8 cellular contexts compared by ENCODE assay signal in genomic region chr20:33489495-33490022, GRCh38. TPM values are rescaled to one million over a fixed set of nuclear protein-coding genes. Genes with fewer than 3 reads are reported as not detected.
DNase-seq lines count a peak whose midpoint lies in the region; ATAC-seq, FAIRE-seq and TF ChIP-seq lines count a peak whose summit lies in the region.

No MANE protein-coding gene starts in this region.

- no peak overlapping the region for H3K14ac ChIP-seq in H1 (ENCODE audit: insufficient read length)
- no peak overlapping the region for H3K14ac ChIP-seq in mesenchymal stem cell (ENCODE audit: low read length in 2 of 2)

- peak overlapping the region; percentile 16 for H2AFZ ChIP-seq in H1 (ENCODE audit: low read length)
- H2AFZ ChIP-seq in mesenchymal stem cell (ENCODE audit: low read depth, low read length), result peak overlapping the region; percentile 82

- ATAC-seq in GM21360 (IDR thresholded peaks at IDR 0.05; ENCODE audit: unreplicated experiment), result peak; percentile 89

- H2BK120ac ChIP-seq in H1 (replicated peaks; ENCODE audit: low read depth, low read length) (peak overlapping the region; percentile 22), mesenchymal stem cell (ENCODE audit: low read depth, low read length) (no peak overlapping the region)

- H4K5ac ChIP-seq in H1 (ENCODE audit: insufficient read length, low read depth, low read length), result peak overlapping the region; percentile 88

- H3K18ac ChIP-seq in H1 (ENCODE audit: extremely low read depth, low read length) (no peak overlapping the region; the same call in 1 of the 2 replicates), mesenchymal stem cell (ENCODE audit: low read depth in 1 of 2, low read length in 2 of 2) (peak overlapping the region; percentile 91 to 94)

- H3K4me3 ChIP-seq in H1 (ENCODE audit: extremely low read depth in 1 of 4, insufficient read depth in 2 of 4, low read depth in 3 of 4, low read length in 4 of 4) (peak overlapping the region; percentile 48 to 72 (median 58); a peak in 7 of 8 replicates), mesenchymal stem cell (ENCODE audit: insufficient read depth in 1 of 2, low read depth in 1 of 2, low read length in 2 of 2) (peak overlapping the region; percentile 58 to 83)

- peaks cover 3 to 7% of the 10 kb centered on the region in 2 experiments for H4K20me1 ChIP-seq in H1 (replicated peaks in 1 of 2; ENCODE audit: control insufficient read depth in 1 of 2, insufficient read depth in 2 of 2, low read length in 2 of 2)

- H3K27ac ChIP-seq in H1 (ENCODE audit: low read depth, low read length) (peak overlapping the region; percentile 81; the same call in 1 of the 2 replicates), mesenchymal stem cell (ENCODE audit: low read length, poor library complexity, severe bottlenecking) (peak overlapping the region; percentile 79)

- WGBS in H1 (ENCODE audit: extremely low coverage in 1 of 2, insufficient coverage in 1 of 2, insufficient read length in 1 of 2, insufficient replicate concordance in 2 of 2, low coverage in 1 of 2, low lambda C conversion rate in 2 of 2, missing lambda C conversion rate in 1 of 2), 2 experiments, result 6% methylated on average over 30 of the region's 36 CpGs; no CpG with 5 or more reads in 1 of the 2 experiments
- WGBS in mesenchymal stem cell, result 15% methylated on average over 26 of the region's 36 CpGs

- no peak overlapping the region for H2BK20ac ChIP-seq in H1 (ENCODE audit: low read length)

- H3K9me3 ChIP-seq in H1 (ENCODE audit: insufficient read depth in 2 of 2, low read depth in 1 of 2, low read length in 1 of 2) (no peaks in the 10 kb centered on the region), mesenchymal stem cell (ENCODE audit: control insufficient read depth, low read length) (no peaks in the 10 kb centered on the region)

- H2BK5ac ChIP-seq in H1 (ENCODE audit: low read depth, low read length) (peak overlapping the region; percentile 88), mesenchymal stem cell (ENCODE audit: low read depth, low read length, poor library complexity, severe bottlenecking) (peak overlapping the region; percentile 51)

- H2BK15ac ChIP-seq in H1 (ENCODE audit: low read length), result no peak overlapping the region
- H2BK15ac ChIP-seq in mesenchymal stem cell (ENCODE audit: low read depth, poor library complexity, severe bottlenecking), result no peak overlapping the region

- H2AK5ac ChIP-seq in H1 (ENCODE audit: low read depth, low read length) (no peak overlapping the region), mesenchymal stem cell (ENCODE audit: low read length, severe bottlenecking) (no peak overlapping the region)

- H3K4me1 ChIP-seq in H1 (replicated peaks in 1 of 4; ENCODE audit: control insufficient read depth in 3 of 4, insufficient read depth in 4 of 4, low read length in 3 of 4) (no peaks in the 10 kb centered on the region; a peak in 1 of 7 replicates), mesenchymal stem cell (ENCODE audit: control insufficient read depth, insufficient read depth, low read depth, low read length) (peaks cover 1% of the 10 kb centered on the region)

- no peak for TF ChIP-seq CTCF in H1 (IDR thresholded peaks at IDR 0.05; ENCODE audit: control extremely low read depth in 1 of 3, insufficient read depth in 1 of 3, low read depth in 1 of 3, low read length in 3 of 3)

- H3K36me3 ChIP-seq in H1 (ENCODE audit: control insufficient read depth in 2 of 4, insufficient read depth in 4 of 4, low read length in 3 of 4), result no peaks in the 10 kb centered on the region
- no peaks in the 10 kb centered on the region for H3K36me3 ChIP-seq in mesenchymal stem cell (ENCODE audit: control insufficient read depth in 1 of 2, insufficient read depth in 2 of 2, low read depth in 1 of 2, low read length in 2 of 2)

- CTCF ChIA-PET in H1 (lab: Charles Lee; ENCODE audit: partially characterized antibody), result interaction anchor here (1.5 to 1.6 kb wide), 2 partner anchors 11 to 24 kb away, joined by 4 read pairs; no protein-coding TSS in a partner anchor

- DNase-seq in COLO829 (ENCODE audit: low spot score) (peak; percentile 99), HT-29 (ENCODE audit: low spot score) (peak; percentile 100), H1 (ENCODE audit: low read depth in 1 of 2, low spot score in 2 of 2) (peak; percentile 77 to 98), mesenchymal stem cell (peak; percentile 97)
- DNase-seq in NK-92 treated with Interleukin-12 subunit alpha and Interleukin-12 subunit beta, amount 100 ng/mL, for 24 hours (lab: John Stamatoyannopoulos, UW), result peak; percentile 97
- peak; percentile 96 to 98 (median 96) for DNase-seq in activated CD8-positive, alpha-beta memory T cell treated with anti-CD3 and anti-CD28 coated beads for 48 hours (ENCODE audit: low read depth in 2 of 3, low spot score in 2 of 3)
- DNase-seq in stimulated activated CD8-positive, alpha-beta memory T cell treated with anti-CD3 and anti-CD28 coated beads, Interleukin-12 subunit alpha, Interleukin-12 subunit beta, amount 100 ng/mL, for 24 hours (ENCODE audit: extremely low read depth), result peak; percentile 95

- no peak overlapping the region for H4K91ac ChIP-seq in H1 (replicated peaks; ENCODE audit: insufficient read length, low read length)
- peak overlapping the region; percentile 68 for H4K91ac ChIP-seq in mesenchymal stem cell (ENCODE audit: low read length)

- no peak for TF ChIP-seq EP300 in H1 (IDR thresholded peaks at IDR 0.05; ENCODE audit: borderline replicate concordance in 1 of 2, low read depth in 2 of 2, low read length in 2 of 2)

- H4K8ac ChIP-seq in H1 (ENCODE audit: extremely low read depth, insufficient read depth, low read length) (peak overlapping the region; percentile 22; the same call in 1 of the 2 replicates), mesenchymal stem cell (ENCODE audit: low read length) (peak overlapping the region; percentile 52)

- H3K9ac ChIP-seq in H1 (replicated peaks in 1 of 4; ENCODE audit: extremely low read depth in 1 of 4, low read depth in 3 of 4, low read length in 3 of 4) (peak overlapping the region in 3 of 4 experiments; percentile 65 to 71 (median 66); a peak in 5 of 7 replicates), mesenchymal stem cell (ENCODE audit: low read length) (peak overlapping the region; percentile 98)

- H3K4ac ChIP-seq in H1 (replicated peaks; ENCODE audit: insufficient read length, low read depth, low read length) (no peak overlapping the region), mesenchymal stem cell (ENCODE audit: low read depth in 1 of 2, low read length in 2 of 2) (peak overlapping the region in 1 of 2 experiments; percentile 94)

- peaks cover 0 to 9% of the 10 kb centered on the region in 2 experiments; a peak in 2 of 4 replicates for H3K79me2 ChIP-seq in H1 (ENCODE audit: control insufficient read depth in 1 of 2, insufficient read depth in 2 of 2, low read length in 2 of 2)

- no peak for FAIRE-seq in H1 (lab: Jason Lieb, UNC)

- H3K4me2 ChIP-seq in H1 (ENCODE audit: insufficient read depth in 1 of 2, low read depth in 2 of 2, low read length in 2 of 2) (peak overlapping the region; percentile 50 to 77), mesenchymal stem cell (ENCODE audit: low read length, poor library complexity, severe bottlenecking) (peak overlapping the region; percentile 88)

- H3K79me1 ChIP-seq in H1 (ENCODE audit: low read depth, low read length) (no peaks in the 10 kb centered on the region; the same call in 1 of the 2 replicates), mesenchymal stem cell (replicated peaks; ENCODE audit: low read length, poor library complexity, severe bottlenecking) (peaks cover 16% of the 10 kb centered on the region)

- H2BK12ac ChIP-seq in H1 (ENCODE audit: low read depth, low read length) (no peak overlapping the region), mesenchymal stem cell (ENCODE audit: low read length in 2 of 2) (no peak overlapping the region)

- TF ChIP-seq RAD21 in H1 (IDR thresholded peaks at IDR 0.05 in 1 of 2, conservative IDR thresholded peaks at IDR 0.05 in 1 of 2; ENCODE audit: low read depth in 2 of 2, low read length in 2 of 2), result no peak

- H3K56ac ChIP-seq in H1 (replicated peaks; ENCODE audit: insufficient read length, low read depth, low read length), result no peak overlapping the region

- peaks cover 4% of the 10 kb centered on the region; the same call in 1 of the 2 replicates for H3K23me2 ChIP-seq in H1 (ENCODE audit: low read depth, low read length)

- POLR2A ChIA-PET in H1 (lab: Charles Lee; ENCODE audit: partially characterized antibody), result interaction anchor here (0.7 to 2.4 kb wide), 5 partner anchors 12 to 118 kb away, joined by 3 to 7 read pairs (median 3); partner anchors contain the start of gene SNTA1

- H3K27me3 ChIP-seq in H1 (replicated peaks in 1 of 4; ENCODE audit: control insufficient read depth in 3 of 4, extremely low read depth in 1 of 4, insufficient read depth in 3 of 4, low read length in 3 of 4) (no peaks in the 10 kb centered on the region), mesenchymal stem cell (ENCODE audit: control insufficient read depth in 1 of 2, insufficient read depth in 1 of 2, low read length in 2 of 2) (no peaks in the 10 kb centered on the region)

- no peak overlapping the region for H3K23ac ChIP-seq in H1 (ENCODE audit: insufficient read length)
- no peak overlapping the region for H3K23ac ChIP-seq in mesenchymal stem cell (ENCODE audit: low read length in 2 of 2)

- peak in 1 of 2 experiments; percentile 73; a peak in 2 of 3 replicates for TF ChIP-seq POLR2A in H1 (IDR thresholded peaks at IDR 0.05; ENCODE audit: control extremely low read depth in 1 of 2, low read depth in 2 of 2, low read length in 2 of 2)

RNA-seq across cellular contexts. Expression of gene CBFA2T2, which starts 0.3 kb away (rescaled TPM):
- total RNA-seq in HT-29 (2014; rRNA removed; shearing (Covaris generic)), result 9.6 and 10.2 TPM in 2 replicates
- total RNA-seq in H1 (2021; fragmentation: NEBNext Ultra II Directional; extraction: Animal tissue kit (Norgen Biotek cat#: 25700)), result 11.0 and 12.9 TPM in 2 replicates
- polyA plus RNA-seq in H1 (2011; rRNA removed), result 11.6 and 17.1 TPM in 2 replicates
- polyA plus RNA-seq in H1 (2011; cell fraction: cytosol; rRNA removed), result 13.3 TPM
- 23.5 TPM for polyA plus RNA-seq in H1 (2011; cell fraction: nucleus; rRNA removed)
- 6.5 to 9.4 TPM (median 8.2 TPM) in 4 replicates for polyA plus RNA-seq in H1 (2012, experiment 1 of 2)
- 2.8 TPM for polyA plus RNA-seq in H1 (2012, experiment 2 of 2)
- polyA plus RNA-seq in H1 (2013, experiment 1 of 2), result 5.6 TPM
- 5.6 TPM for polyA plus RNA-seq in H1 (2013, experiment 2 of 2)
- 16.8 and 20.4 TPM in 2 replicates for polyA minus RNA-seq in H1 (2011; rRNA and poly(A)+ RNA removed)
- polyA minus RNA-seq in H1 (2011; cell fraction: cytosol; rRNA and poly(A)+ RNA removed), result 7.9 TPM
- 8.4 TPM for polyA minus RNA-seq in H1 (2011; cell fraction: nucleus; rRNA and poly(A)+ RNA removed)
- polyA plus RNA-seq in mesenchymal stem cell (2013, experiment 1 of 2), result 6.7 TPM
- 6.4 TPM for polyA plus RNA-seq in mesenchymal stem cell (2013, experiment 2 of 2)

RNA-seq across cellular contexts. Expression of gene SNTA1, which starts 46.0 kb away (rescaled TPM):
- total RNA-seq in HT-29 (2014; rRNA removed; shearing (Covaris generic)), result 0.42 and 1.2 TPM in 2 replicates
- total RNA-seq in H1 (2021; fragmentation: NEBNext Ultra II Directional; extraction: Animal tissue kit (Norgen Biotek cat#: 25700)), result 4.5 and 5.5 TPM in 2 replicates
- polyA plus RNA-seq in H1 (2011; rRNA removed), result 8.0 and 9.0 TPM in 2 replicates
- polyA plus RNA-seq in H1 (2011; cell fraction: cytosol; rRNA removed), result 7.7 TPM
- 7.2 TPM for polyA plus RNA-seq in H1 (2011; cell fraction: nucleus; rRNA removed)
- 4.7 to 7.4 TPM (median 6.1 TPM) in 4 replicates for polyA plus RNA-seq in H1 (2012, experiment 1 of 2)
- 6.7 TPM for polyA plus RNA-seq in H1 (2012, experiment 2 of 2)
- polyA plus RNA-seq in H1 (2013, experiment 1 of 2), result 2.6 TPM
- polyA plus RNA-seq in H1 (2013, experiment 2 of 2), result 2.9 TPM
- polyA minus RNA-seq in H1 (2011; rRNA and poly(A)+ RNA removed), result 3.4 and 4.5 TPM in 2 replicates
- polyA minus RNA-seq in H1 (2011; cell fraction: cytosol; rRNA and poly(A)+ RNA removed), result 3.1 TPM
- 1.6 TPM for polyA minus RNA-seq in H1 (2011; cell fraction: nucleus; rRNA and poly(A)+ RNA removed)
- polyA plus RNA-seq in mesenchymal stem cell (2013, experiment 1 of 2), result 14.6 TPM
- 14.4 TPM for polyA plus RNA-seq in mesenchymal stem cell (2013, experiment 2 of 2)

Comparison
In these comparisons a context has a peak if more than half of its experiments do, and no peak if none do; other contexts are left out.
1. Peak in every context shown above with its lines: DNase-seq, ATAC-seq, H3K4me3 ChIP-seq and H3K27ac ChIP-seq.